Comparison of ENCODE assay signal across 8 cellular contexts in genomic region chr5:113510836-113511451, GRCh38. TPM values are rescaled to one million over a fixed set of nuclear protein-coding genes. Genes with fewer than 3 reads are reported as not detected.
A peak's percentile ranks its signal among the peaks of the same experiment; 100 is the strongest.
DNase-seq lines count a peak whose midpoint lies in the region; ATAC-seq, FAIRE-seq and TF ChIP-seq lines count a peak whose summit lies in the region.

No MANE protein-coding gene starts in this region.

- H3K9ac ChIP-seq in kidney (ENCODE audit: low read length in 2 of 2) = no peak overlapping the region

- DNase-seq in A172 (ENCODE audit: low spot score) (peak; percentile 47), NCI-H82 treated with DMSO at 0.1 percent for 48 hours (lab: John Stamatoyannopoulos, UW; ENCODE audit: unreplicated experiment) (peak; percentile 21), erythroblast (lab: John Stamatoyannopoulos, UW) (peak; percentile 23 to 25), NCI-H2107 (lab: John Stamatoyannopoulos, UW) (no peak), kidney (no peak)

- H3K27ac ChIP-seq in kidney (ENCODE audit: low read depth in 2 of 2, low read length in 2 of 2) = no peak overlapping the region

- no peaks in the 10 kb centered on the region for H3K36me3 ChIP-seq in kidney (ENCODE audit: control insufficient read depth in 1 of 2, insufficient read depth in 2 of 2, low read length in 2 of 2)

- H3K4me1 ChIP-seq in kidney (ENCODE audit: control insufficient read depth in 1 of 2, insufficient read depth in 1 of 2, low read depth in 1 of 2, low read length in 2 of 2) = peaks cover 2 to 6% of the 10 kb centered on the region in 2 donors

- intact Hi-C loops in kidney (cut with DNase I) = no loop called here

- no peak overlapping the region for H3K4me3 ChIP-seq in kidney (ENCODE audit: low read length in 2 of 2)

- TF ChIP-seq CTCF in kidney (IDR thresholded peaks at IDR 0.05; ENCODE audit: borderline replicate concordance, extremely low read depth, insufficient read depth) = no peak

- no peaks in the 10 kb centered on the region for H3K9me3 ChIP-seq in kidney (ENCODE audit: control insufficient read depth in 1 of 2, low read length in 2 of 2)

- ATAC-seq in GM18858 (IDR thresholded peaks at IDR 0.05; ENCODE audit: unreplicated experiment) = peak; percentile 25
- ATAC-seq in HG03095 (IDR thresholded peaks at IDR 0.05; ENCODE audit: unreplicated experiment) = no peak
- ATAC-seq in GM19324 (IDR thresholded peaks at IDR 0.05; ENCODE audit: low FRiP score, unreplicated experiment) = no peak

- TF ChIP-seq POLR2A in erythroblast (IDR thresholded peaks at IDR 0.05; ENCODE audit: low read length) = no peak

- FAIRE-seq in kidney (lab: Jason Lieb, UNC) = no peak

RNA-seq across cellular contexts. Expression of gene YTHDC2, which starts 2.5 kb away (rescaled TPM):
- 14.8 and 18.0 TPM in 2 replicates for total RNA-seq in A172 (2014; rRNA removed; shearing (Covaris generic))
- total RNA-seq in kidney = 31.6 TPM
- polyA plus RNA-seq in kidney (ENCODE audit: insufficient read depth, low read depth, low replicate concordance) = 6.2 TPM

RNA-seq across cellular contexts. Expression of gene MCC, which starts 22.7 kb away (rescaled TPM):
- 1.8 and 2.4 TPM in 2 replicates for total RNA-seq in A172 (2014; rRNA removed; shearing (Covaris generic))
- total RNA-seq in kidney = 20.6 TPM
- polyA plus RNA-seq in kidney (ENCODE audit: insufficient read depth, low read depth, low replicate concordance) = 2.4 TPM

Comparison
In these comparisons a context has a peak if more than half of its experiments do, and no peak if none do; other contexts are left out.
1. DNase-seq: peak in A172 (single experiment), NCI-H82 treated with DMSO at 0.1 percent for 48 hours (single experiment) and erythroblast (2 of 2); none in NCI-H2107 (single experiment) and kidney (single experiment).